In the genomic region with DNA sequence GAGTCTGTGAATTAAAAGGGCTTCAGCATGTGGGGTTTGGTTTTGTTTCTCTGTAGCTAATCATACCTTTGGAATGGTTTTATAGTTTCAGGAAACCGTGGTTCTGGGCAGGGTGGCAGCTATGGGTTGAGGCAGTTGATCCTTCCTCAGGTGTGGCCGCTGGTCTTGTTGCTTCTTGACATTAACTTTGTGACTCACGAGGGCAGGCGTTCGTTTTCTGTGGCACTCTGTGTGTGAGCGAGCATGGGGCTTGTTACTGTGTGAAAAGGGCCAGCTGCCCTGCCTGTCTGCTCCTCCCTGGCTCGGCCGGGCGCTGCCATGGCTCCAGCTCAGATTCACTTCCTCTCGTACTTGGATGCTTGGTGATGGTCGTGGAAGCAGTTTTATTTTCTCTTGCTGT, we compare ENCODE assay signal across 10 cellular contexts. TPM values are rescaled to one million over a fixed set of nuclear protein-coding genes. Genes with fewer than 3 reads are reported as not detected.
DNase-seq lines count a peak whose midpoint lies in the region; FAIRE-seq and TF ChIP-seq lines count a peak whose summit lies in the region.
"Had no signal": no experiment of that assay in that cellular context is flagged by ENCODE, and none has a peak within 500 bp of the region (broad histone marks: within the 10 kb centered on the region; RNA-seq: fewer than 3 reads in every experiment).

No MANE protein-coding gene starts in this region.

- H4K8ac ChIP-seq in mesenchymal stem cell (ENCODE audit: low read length): no peak overlapping the region

- H2BK120ac ChIP-seq in mesenchymal stem cell (ENCODE audit: low read depth, low read length): no peak overlapping the region

- peak overlapping the region in 1 of 2 experiments; percentile 33 for H3K4ac ChIP-seq in mesenchymal stem cell (ENCODE audit: low read depth in 1 of 2, low read length in 2 of 2)

- no peak for FAIRE-seq in HTR-8/SVneo (lab: Jason Lieb, UNC)

- H2AFZ ChIP-seq in mesenchymal stem cell (ENCODE audit: low read depth, low read length): no peak overlapping the region

- H3K36me3 ChIP-seq in HEK293 (ENCODE audit: control insufficient read depth in 2 of 2, insufficient read depth in 1 of 2, low read length in 2 of 2): peaks cover 0 to 7% of the 10 kb centered on the region in 2 experiments; a peak in 2 of 3 replicates
- peaks cover 0 to 21% of the 10 kb centered on the region in 2 experiments for H3K36me3 ChIP-seq in mesenchymal stem cell (ENCODE audit: control insufficient read depth in 1 of 2, insufficient read depth in 2 of 2, low read depth in 1 of 2, low read length in 2 of 2)

- H3K79me1 ChIP-seq in mesenchymal stem cell (replicated peaks; ENCODE audit: low read length, poor library complexity, severe bottlenecking): peaks cover 7% of the 10 kb centered on the region

- TF ChIP-seq CTCF in HEK293 (tag by site-specific recombination; IDR thresholded peaks at IDR 0.05) (no peak), GM13976 (IDR thresholded peaks at IDR 0.05; ENCODE audit: borderline replicate concordance, control extremely low read depth, extremely low read depth, insufficient read depth, missing control alignments) (no peak)

- no peak overlapping the region for H2BK5ac ChIP-seq in mesenchymal stem cell (ENCODE audit: low read depth, low read length, poor library complexity, severe bottlenecking)

- H3K27ac ChIP-seq in HEK293 (ENCODE audit: extremely low read depth, low read depth, low read length) (no peak overlapping the region), mesenchymal stem cell (ENCODE audit: low read length, poor library complexity, severe bottlenecking) (peak overlapping the region; percentile 2)

- H3K4me1 ChIP-seq in HEK293 (ENCODE audit: control insufficient read depth, insufficient read depth, low read length): peaks cover 2% of the 10 kb centered on the region; the same call in 1 of the 2 replicates
- H3K4me1 ChIP-seq in mesenchymal stem cell (ENCODE audit: control insufficient read depth, insufficient read depth, low read depth, low read length): peaks cover 32% of the 10 kb centered on the region

- H2AK5ac ChIP-seq in mesenchymal stem cell (ENCODE audit: low read length, severe bottlenecking): peak overlapping the region; percentile 38

- no peak overlapping the region for H3K18ac ChIP-seq in mesenchymal stem cell (ENCODE audit: low read depth in 1 of 2, low read length in 2 of 2)

- H3K9ac ChIP-seq in mesenchymal stem cell (ENCODE audit: low read length): no peak overlapping the region

- no peaks in the 10 kb centered on the region for H3K27me3 ChIP-seq in mesenchymal stem cell (ENCODE audit: control insufficient read depth in 1 of 2, insufficient read depth in 1 of 2, low read length in 2 of 2)

- in situ Hi-C loops in GM13976 (cut with MboI; ENCODE audit: low sequenced_read_pairs, unreplicated experiment): no loop called here

- POLR2A ChIA-PET in HEK293 (lab: Yijun Ruan, JAX): no interaction called here

- peak; percentile 21 for DNase-seq in 8988T
- peak; percentile 57 for DNase-seq in astrocyte of the hippocampus (ENCODE audit: low read depth, low spot score)
- DNase-seq in mesenchymal stem cell: no peak
- DNase-seq in NCI-H1436 treated with DMSO at 0.1 percent for 48 hours (lab: John Stamatoyannopoulos, UW): no peak
- no peak for DNase-seq in stimulated activated CD4-positive, alpha-beta T cell treated with anti-CD3 and anti-CD28 coated beads, Interleukin-4, amount 100 ng/mL, for 4 hours
- DNase-seq in HTR-8/SVneo (ENCODE audit: insufficient read length, low spot score): no peak
- no peak for DNase-seq in GM13976 (ENCODE audit: low spot score)
- DNase-seq: GDM1; stimulated activated CD4-positive, alpha-beta T cell treated with anti-CD3 and anti-CD28 coated beads, Interleukin-1b, Interleukin-23, amount 100 ng/mL, for 48 hours had no signal

- CTCF ChIA-PET in HEK293 (lab: Yijun Ruan, JAX): interaction anchor here (3.0 kb wide), 1 partner anchor 63 kb away, joined by 16 read pairs; no protein-coding TSS in a partner anchor

- H3K23ac ChIP-seq in mesenchymal stem cell (ENCODE audit: low read length in 2 of 2): no peak overlapping the region

- 82% methylated on average over 11 of the region's 11 CpGs for WGBS in mesenchymal stem cell

- H3K4me3 ChIP-seq in HEK293 (ENCODE audit: low read depth, low read length) (no peak overlapping the region), mesenchymal stem cell (ENCODE audit: insufficient read depth in 1 of 2, low read depth in 1 of 2, low read length in 2 of 2) (no peak overlapping the region)

- H3K4me2 ChIP-seq in mesenchymal stem cell (ENCODE audit: low read length, poor library complexity, severe bottlenecking): no peak overlapping the region

- no peaks in the 10 kb centered on the region for H3K9me3 ChIP-seq in HEK293 (ENCODE audit: control insufficient read depth, insufficient read depth, low read depth, low read length)
- no peaks in the 10 kb centered on the region for H3K9me3 ChIP-seq in mesenchymal stem cell (ENCODE audit: control insufficient read depth, low read length)

- H2BK12ac ChIP-seq in mesenchymal stem cell (ENCODE audit: low read length in 2 of 2): no peak overlapping the region

- no peak overlapping the region for H2BK15ac ChIP-seq in mesenchymal stem cell (ENCODE audit: low read depth, poor library complexity, severe bottlenecking)

- no peak overlapping the region for H4K91ac ChIP-seq in mesenchymal stem cell (ENCODE audit: low read length)

- H3K14ac ChIP-seq in mesenchymal stem cell (ENCODE audit: low read length in 2 of 2): no peak overlapping the region

TF ChIP-seq in HEK293, 187 proteins besides CTCF, POLR2A, EP300 and RAD21:
- TF ChIP-seq KLF1 (tag by site-specific recombination; IDR thresholded peaks at IDR 0.05): no peak
- no peak for TF ChIP-seq TCF7L2 (IDR thresholded peaks at IDR 0.05; ENCODE audit: borderline replicate concordance, low read depth, low read length)
- TF ChIP-seq, protein P1, sequence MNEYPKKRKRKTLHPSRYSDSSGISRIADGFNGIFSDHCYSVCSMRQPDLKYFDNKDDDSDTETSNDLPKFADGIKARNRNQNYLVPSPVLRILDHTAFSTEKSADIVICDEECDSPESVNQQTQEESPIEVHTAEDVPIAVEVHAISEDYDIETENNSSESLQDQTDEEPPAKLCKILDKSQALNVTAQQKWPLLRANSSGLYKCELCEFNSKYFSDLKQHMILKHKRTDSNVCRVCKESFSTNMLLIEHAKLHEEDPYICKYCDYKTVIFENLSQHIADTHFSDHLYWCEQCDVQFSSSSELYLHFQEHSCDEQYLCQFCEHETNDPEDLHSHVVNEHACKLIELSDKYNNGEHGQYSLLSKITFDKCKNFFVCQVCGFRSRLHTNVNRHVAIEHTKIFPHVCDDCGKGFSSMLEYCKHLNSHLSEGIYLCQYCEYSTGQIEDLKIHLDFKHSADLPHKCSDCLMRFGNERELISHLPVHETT (tag by site-specific recombination; IDR thresholded peaks at IDR 0.05): no peak
- no peak for TF ChIP-seq ZFHX2 (tag by site-specific recombination; conservative IDR thresholded peaks at IDR 0.05)
- TF ChIP-seq SCRT2 (tag by site-specific recombination; IDR thresholded peaks at IDR 0.05): 0 out of 2 replicates have a peak, but pooled peaks have one; percentile 39
- TF ChIP-seq, protein P2, sequence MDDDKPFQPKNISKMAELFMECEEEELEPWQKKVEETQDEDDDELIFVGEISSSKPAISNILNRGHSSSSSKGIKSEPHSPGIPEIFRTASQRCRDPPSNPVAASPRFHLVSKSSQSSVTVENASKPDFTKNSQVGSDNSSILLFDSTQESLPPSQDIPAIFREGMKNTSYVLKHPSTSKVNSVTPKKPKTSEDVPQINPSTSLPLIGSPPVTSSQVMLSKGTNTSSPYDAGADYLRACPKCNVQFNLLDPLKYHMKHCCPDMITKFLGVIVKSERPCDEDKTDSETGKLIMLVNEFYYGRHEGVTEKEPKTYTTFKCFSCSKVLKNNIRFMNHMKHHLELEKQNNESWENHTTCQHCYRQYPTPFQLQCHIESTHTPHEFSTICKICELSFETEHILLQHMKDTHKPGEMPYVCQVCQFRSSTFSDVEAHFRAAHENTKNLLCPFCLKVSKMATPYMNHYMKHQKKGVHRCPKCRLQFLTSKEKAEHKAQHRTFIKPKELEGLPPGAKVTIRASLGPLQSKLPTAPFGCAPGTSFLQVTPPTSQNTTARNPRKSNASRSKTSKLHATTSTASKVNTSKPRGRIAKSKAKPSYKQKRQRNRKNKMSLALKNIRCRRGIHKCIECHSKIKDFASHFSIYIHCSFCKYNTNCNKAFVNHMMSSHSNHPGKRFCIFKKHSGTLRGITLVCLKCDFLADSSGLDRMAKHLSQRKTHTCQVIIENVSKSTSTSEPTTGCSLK (tag by site-specific recombination; IDR thresholded peaks at IDR 0.05): no peak

RNA-seq across cellular contexts. Expression of a gene that starts 16.2 kb away (rescaled TPM):
- 25.4 TPM for polyA plus RNA-seq in mesenchymal stem cell (2013, experiment 1 of 2)
- 25.9 TPM for polyA plus RNA-seq in mesenchymal stem cell (2013, experiment 2 of 2)

RNA-seq across cellular contexts. Expression of a gene that starts 45.0 kb away (rescaled TPM):
- polyA plus RNA-seq in mesenchymal stem cell (2013, experiment 1 of 2): 21.1 TPM
- 20.1 TPM for polyA plus RNA-seq in mesenchymal stem cell (2013, experiment 2 of 2)

RNA-seq across cellular contexts. Expression of a gene that starts 46.1 kb away (rescaled TPM):
- polyA plus RNA-seq in mesenchymal stem cell (2013, experiment 1 of 2): 124 TPM
- 125 TPM for polyA plus RNA-seq in mesenchymal stem cell (2013, experiment 2 of 2)

RNA-seq across cellular contexts. Expression of a gene that starts 49.9 kb away (rescaled TPM):
- polyA plus RNA-seq in mesenchymal stem cell (2013, experiment 1 of 2): not detected
- not detected for polyA plus RNA-seq in mesenchymal stem cell (2013, experiment 2 of 2)

RNA-seq across cellular contexts. Expression of a gene that starts 58.6 kb away (rescaled TPM):
- polyA plus RNA-seq in mesenchymal stem cell (2013, experiment 1 of 2): 12.2 TPM
- polyA plus RNA-seq in mesenchymal stem cell (2013, experiment 2 of 2): 11.7 TPM

Comparison
In these comparisons a context has a peak if more than half of its experiments do, and no peak if none do; other contexts are left out.
1. DNase-seq: peak in 8988T (single experiment) and astrocyte of the hippocampus (single experiment); none in mesenchymal stem cell (single experiment), NCI-H1436 treated with DMSO at 0.1 percent for 48 hours (single experiment), stimulated activated CD4-positive, alpha-beta T cell treated with anti-CD3 and anti-CD28 coated beads, Interleukin-4, amount 100 ng/mL, for 4 hours (0 of 2), HTR-8/SVneo (single experiment) and GM13976 (single experiment).